ENCODE assay signal across 23 cellular contexts in the genomic region with DNA sequence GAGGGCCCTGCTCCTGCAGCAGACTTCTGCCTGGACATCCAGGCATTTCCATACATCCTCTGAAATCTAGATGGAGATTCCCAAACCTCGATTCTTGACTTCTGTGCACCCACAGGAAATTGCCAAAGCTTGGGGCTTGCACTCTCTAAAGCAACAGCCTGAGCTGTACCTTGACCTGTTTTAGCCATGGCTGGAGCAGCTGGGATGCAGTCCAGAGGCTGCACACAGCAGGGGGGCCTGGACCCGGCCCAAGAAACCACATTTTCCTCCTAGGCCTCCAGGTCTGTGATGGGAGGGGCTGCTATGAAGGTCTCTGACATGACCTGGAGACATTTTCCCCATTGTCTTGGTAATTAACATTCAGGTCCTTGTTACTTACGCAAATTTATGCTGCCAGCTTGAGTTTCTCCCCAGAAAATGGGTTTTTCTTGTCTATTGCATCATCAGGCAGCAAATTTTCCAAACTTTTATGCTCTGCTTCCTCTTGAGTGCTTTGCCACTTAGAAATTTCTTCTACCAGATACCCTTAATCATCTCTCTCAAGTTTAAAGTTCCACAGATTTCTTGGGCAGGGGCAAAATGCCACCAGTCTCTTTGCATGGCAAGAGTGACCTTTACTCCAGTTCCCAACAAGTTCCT. TPM values are rescaled to one million over a fixed set of nuclear protein-coding genes. Genes with fewer than 3 reads are reported as not detected.
DNase-seq lines count a peak whose midpoint lies in the region; ATAC-seq and TF ChIP-seq lines count a peak whose summit lies in the region.
"Had no signal": no experiment of that assay in that cellular context is flagged by ENCODE, and none has a peak within 500 bp of the region (broad histone marks: within the 10 kb centered on the region; RNA-seq: fewer than 3 reads in every experiment).

No MANE protein-coding gene starts in this region.

- H3K36me3 ChIP-seq in liver (ENCODE audit: control insufficient read depth in 4 of 4, insufficient read depth in 3 of 4, low read depth in 1 of 4, low read length in 3 of 4): no peaks in the 10 kb centered on the region

- no peak for TF ChIP-seq RAD21 in liver (IDR thresholded peaks at IDR 0.05)

- no peaks in the 10 kb centered on the region for H3K9me3 ChIP-seq in liver (ENCODE audit: control insufficient read depth in 4 of 4, low read length in 3 of 4)
- H3K9me3 ChIP-seq: SJSA1 had no signal

- H3K4me3 Mint-ChIP-seq in activated CD4-positive, alpha-beta T cell treated with anti-CD3 and anti-CD28 coated beads, Interleukin-2, amount 10 ng/mL, durations not matched to agents 24 days and 14 days: no peak overlapping the region
- no peak overlapping the region for H3K4me3 Mint-ChIP-seq in activated naive CD8-positive, alpha-beta T cell treated with anti-CD3 and anti-CD28 coated beads, Interleukin-2, amount 50 U/mL, for 24 hours
- H3K4me3 Mint-ChIP-seq: CD8-positive, alpha-beta memory T cell; IgD-negative memory B cell had no signal

- in situ Hi-C loops in astrocyte of the spinal cord (cut with HindIII; ENCODE audit: low sequenced_read_pairs): no loop called here

- TF ChIP-seq CTCF in astrocyte of the spinal cord (IDR thresholded peaks at IDR 0.05; ENCODE audit: low read depth, low read length) (no peak), liver (IDR thresholded peaks at IDR 0.05; ENCODE audit: low read depth, low read length, missing input control) (no peak)

- intact Hi-C loops in activated CD4-positive, alpha-beta T cell treated with anti-CD3 and anti-CD28 coated beads, Interleukin-2, amount 10 ng/mL, durations not matched to agents 24 days and 14 days (cut with micrococcal nuclease): no loop called here

- WGBS in liver: 67% methylated on average over 3 of the region's 3 CpGs

- H3K27me3 Mint-ChIP-seq in activated CD4-positive, alpha-beta T cell treated with anti-CD3 and anti-CD28 coated beads, Interleukin-2, amount 10 ng/mL, durations not matched to agents 24 days and 14 days: peaks cover 3% of the 10 kb centered on the region
- no peaks in the 10 kb centered on the region for H3K27me3 Mint-ChIP-seq in activated naive CD8-positive, alpha-beta T cell treated with anti-CD3 and anti-CD28 coated beads, Interleukin-2, amount 50 U/mL, for 24 hours
- H3K27me3 Mint-ChIP-seq: IgD-negative memory B cell had no signal

- DNase-seq in activated CD4-positive, alpha-beta T cell treated with anti-CD3 and anti-CD28 coated beads, Interleukin-2, amount 10 ng/mL, durations not matched to agents 24 days and 14 days: peak; percentile 33
- no peak for DNase-seq in activated CD4-positive, alpha-beta T cell treated with anti-CD3 and anti-CD28 coated beads, Interleukin-2, amount 50 U/mL, for 4 hours
- DNase-seq in astrocyte of the spinal cord (ENCODE audit: low read depth, low spot score) (peak; percentile 24), NCI-H1092 (lab: John Stamatoyannopoulos, UW) (no peak)
- no peak for DNase-seq in activated naive CD8-positive, alpha-beta T cell treated with anti-CD3 and anti-CD28 coated beads, Interleukin-2, amount 50 U/mL, for 24 hours
- no peak for DNase-seq in activated T-cell treated with anti-CD3 and anti-CD28 coated beads, Interleukin-2, amount 50 U/mL, for 1 hour
- DNase-seq: Calu3; CD8-positive, alpha-beta memory T cell; GM23248; HCEC 1CT; Kasumi-1; MG63; NCI-H1105; NCI-H2081; NCI-H2171; NCI-H345; NCI-H524; NCI-H82 had no signal

- H3K27me3 ChIP-seq in liver (ENCODE audit: control insufficient read depth in 4 of 4, insufficient read depth in 4 of 4, low read length in 3 of 4): no peaks in the 10 kb centered on the region
- H3K27me3 ChIP-seq: SJSA1 had no signal

- peaks cover under 1% of the 10 kb centered on the region for H3K4me1 Mint-ChIP-seq in activated CD4-positive, alpha-beta T cell treated with anti-CD3 and anti-CD28 coated beads, Interleukin-2, amount 10 ng/mL, durations not matched to agents 24 days and 14 days
- H3K4me1 Mint-ChIP-seq in activated naive CD8-positive, alpha-beta T cell treated with anti-CD3 and anti-CD28 coated beads, Interleukin-2, amount 50 U/mL, for 24 hours: no peaks in the 10 kb centered on the region
- H3K4me1 Mint-ChIP-seq: IgD-negative memory B cell had no signal

- peaks cover 12% of the 10 kb centered on the region for H3K9me3 Mint-ChIP-seq in activated CD4-positive, alpha-beta T cell treated with anti-CD3 and anti-CD28 coated beads, Interleukin-2, amount 10 ng/mL, durations not matched to agents 24 days and 14 days
- H3K9me3 Mint-ChIP-seq in activated naive CD8-positive, alpha-beta T cell treated with anti-CD3 and anti-CD28 coated beads, Interleukin-2, amount 50 U/mL, for 24 hours: peaks cover 7% of the 10 kb centered on the region

- no peak overlapping the region for H3K9ac ChIP-seq in liver (ENCODE audit: low read depth in 1 of 2, low read length in 2 of 2)
- H3K9ac ChIP-seq: GM23248 had no signal

- H3K36me3 Mint-ChIP-seq in activated CD4-positive, alpha-beta T cell treated with anti-CD3 and anti-CD28 coated beads, Interleukin-2, amount 10 ng/mL, durations not matched to agents 24 days and 14 days (ENCODE audit: low read depth): peaks cover 6% of the 10 kb centered on the region
- H3K36me3 Mint-ChIP-seq in activated naive CD8-positive, alpha-beta T cell treated with anti-CD3 and anti-CD28 coated beads, Interleukin-2, amount 50 U/mL, for 24 hours (ENCODE audit: low read depth): peaks cover under 1% of the 10 kb centered on the region

- no peak overlapping the region for H3K27ac Mint-ChIP-seq in activated CD4-positive, alpha-beta T cell treated with anti-CD3 and anti-CD28 coated beads, Interleukin-2, amount 10 ng/mL, durations not matched to agents 24 days and 14 days
- H3K27ac Mint-ChIP-seq in activated naive CD8-positive, alpha-beta T cell treated with anti-CD3 and anti-CD28 coated beads, Interleukin-2, amount 50 U/mL, for 24 hours: no peak overlapping the region

- H3K4me3 ChIP-seq in astrocyte of the spinal cord (ENCODE audit: low read depth, low read length) (no peak overlapping the region), liver (ENCODE audit: low read depth in 1 of 3, low read length in 3 of 3) (no peak overlapping the region)
- H3K4me3 ChIP-seq: GM23248, MG63, SJSA1 had no signal

- peaks cover 4 to 9% (median 5%) of the 10 kb centered on the region in 4 donors for H3K4me1 ChIP-seq in liver (ENCODE audit: control insufficient read depth in 4 of 4, insufficient read depth in 4 of 4, low read length in 3 of 4)
- H3K4me1 ChIP-seq: SJSA1 had no signal

- ATAC-seq in activated naive CD8-positive, alpha-beta T cell treated with anti-CD3 and anti-CD28 coated beads, Interleukin-2, amount 50 U/mL, for 24 hours: no peak
- ATAC-seq: Right ventricle myocardium inferior had no signal

- no peak overlapping the region for H3K27ac ChIP-seq in liver (ENCODE audit: low read depth in 1 of 2, low read length in 2 of 2)
- H3K27ac ChIP-seq: C4-2B, GM23248, SJSA1 had no signal

TF ChIP-seq in liver, 16 proteins besides CTCF, POLR2A, EP300 and RAD21:
- no peak for TF ChIP-seq JUND (IDR thresholded peaks at IDR 0.05)
- TF ChIP-seq YY1 (IDR thresholded peaks at IDR 0.05): no peak
- TF ChIP-seq RXRA (IDR thresholded peaks at IDR 0.05): peak; percentile 35 to 47
- peak; percentile 48 to 75 for TF ChIP-seq HNF4A (conservative IDR thresholded peaks at IDR 0.05)
- TF ChIP-seq, protein P1, sequence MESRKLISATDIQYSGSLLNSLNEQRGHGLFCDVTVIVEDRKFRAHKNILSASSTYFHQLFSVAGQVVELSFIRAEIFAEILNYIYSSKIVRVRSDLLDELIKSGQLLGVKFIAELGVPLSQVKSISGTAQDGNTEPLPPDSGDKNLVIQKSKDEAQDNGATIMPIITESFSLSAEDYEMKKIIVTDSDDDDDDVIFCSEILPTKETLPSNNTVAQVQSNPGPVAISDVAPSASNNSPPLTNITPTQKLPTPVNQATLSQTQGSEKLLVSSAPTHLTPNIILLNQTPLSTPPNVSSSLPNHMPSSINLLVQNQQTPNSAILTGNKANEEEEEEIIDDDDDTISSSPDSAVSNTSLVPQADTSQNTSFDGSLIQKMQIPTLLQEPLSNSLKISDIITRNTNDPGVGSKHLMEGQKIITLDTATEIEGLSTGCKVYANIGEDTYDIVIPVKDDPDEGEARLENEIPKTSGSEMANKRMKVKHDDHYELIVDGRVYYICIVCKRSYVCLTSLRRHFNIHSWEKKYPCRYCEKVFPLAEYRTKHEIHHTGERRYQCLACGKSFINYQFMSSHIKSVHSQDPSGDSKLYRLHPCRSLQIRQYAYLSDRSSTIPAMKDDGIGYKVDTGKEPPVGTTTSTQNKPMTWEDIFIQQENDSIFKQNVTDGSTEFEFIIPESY (IDR thresholded peaks at IDR 0.05): no peak
- peak; percentile 32 for TF ChIP-seq HNF4G (IDR thresholded peaks at IDR 0.05)
- TF ChIP-seq, protein P2, sequence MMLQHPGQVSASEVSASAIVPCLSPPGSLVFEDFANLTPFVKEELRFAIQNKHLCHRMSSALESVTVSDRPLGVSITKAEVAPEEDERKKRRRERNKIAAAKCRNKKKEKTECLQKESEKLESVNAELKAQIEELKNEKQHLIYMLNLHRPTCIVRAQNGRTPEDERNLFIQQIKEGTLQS (IDR thresholded peaks at IDR 0.05): no peak
- TF ChIP-seq SP1 (IDR thresholded peaks at IDR 0.05): peak; percentile 65

RNA-seq across cellular contexts. Expression of a gene that starts 11.8 kb away (rescaled TPM):
- total RNA-seq in activated CD4-positive, alpha-beta T cell treated with anti-CD3 and anti-CD28 coated beads, Interleukin-2, amount 10 ng/mL, durations not matched to agents 24 days and 14 days: 19.8 and 23.7 TPM in 2 replicates
- total RNA-seq in liver: 1 to 10 TPM; 4.8 to 7.1 TPM
- polyA plus RNA-seq in liver: 1 to 10 TPM; 1.0 to 1.3 TPM

RNA-seq across cellular contexts. Expression of a gene that starts 28.3 kb away (rescaled TPM):
- total RNA-seq in activated CD4-positive, alpha-beta T cell treated with anti-CD3 and anti-CD28 coated beads, Interleukin-2, amount 10 ng/mL, durations not matched to agents 24 days and 14 days: 191 and 215 TPM in 2 replicates
- total RNA-seq in liver: 10 to 100 TPM; 42.4 to 55.6 TPM
- polyA plus RNA-seq in liver: 10 to 100 TPM; 12.1 to 20.9 TPM

Comparison
In these comparisons a context has a peak if more than half of its experiments do, and no peak if none do; other contexts are left out.
1. DNase-seq: peak in activated CD4-positive, alpha-beta T cell treated with anti-CD3 and anti-CD28 coated beads, Interleukin-2, amount 10 ng/mL, durations not matched to agents 24 days and 14 days (single experiment) and astrocyte of the spinal cord (single experiment); none in activated CD4-positive, alpha-beta T cell treated with anti-CD3 and anti-CD28 coated beads, Interleukin-2, amount 50 U/mL, for 4 hours (0 of 2), NCI-H1092 (single experiment), activated naive CD8-positive, alpha-beta T cell treated with anti-CD3 and anti-CD28 coated beads, Interleukin-2, amount 50 U/mL, for 24 hours (single experiment) and activated T-cell treated with anti-CD3 and anti-CD28 coated beads, Interleukin-2, amount 50 U/mL, for 1 hour (single experiment).